ENCODE assay signal across 1 cellular context in the genomic region with DNA sequence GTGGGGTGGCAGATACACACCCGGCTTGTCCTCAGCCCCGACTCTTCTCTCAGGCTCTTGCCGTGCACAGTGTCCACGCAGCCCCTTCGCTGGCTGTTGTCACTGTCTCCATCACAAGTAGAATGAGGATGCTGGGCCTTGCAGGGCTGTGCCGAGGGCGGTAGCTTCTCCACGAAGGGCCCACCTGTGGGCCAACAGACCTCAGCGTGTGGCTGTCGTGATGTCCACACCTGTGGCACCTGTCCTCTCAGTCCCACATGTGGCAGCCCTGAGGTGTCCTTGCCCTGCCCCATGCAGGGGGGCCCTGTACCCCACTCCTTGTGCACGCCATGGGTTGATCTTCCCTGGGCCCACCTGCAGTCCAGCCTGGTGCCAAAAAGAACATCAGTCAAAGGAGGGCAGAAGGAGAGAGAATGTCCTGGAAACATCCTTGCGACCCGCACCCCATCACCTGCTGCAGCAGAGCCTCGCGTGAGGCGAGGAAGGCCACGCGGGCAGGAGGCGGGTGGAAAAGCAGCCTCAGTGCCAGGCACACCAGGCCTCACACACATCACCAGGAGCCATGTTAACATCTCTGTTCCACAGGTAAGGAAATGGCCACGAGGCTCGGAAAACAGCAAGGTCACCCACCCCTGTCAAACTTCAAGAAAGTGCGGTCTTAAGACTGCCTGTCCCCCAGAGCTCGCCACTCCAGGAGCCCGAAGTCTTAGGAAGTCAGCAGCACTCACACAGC.
TF ChIP-seq lines count a peak whose summit lies in the region.

No MANE protein-coding gene starts in this region.

TF ChIP-seq in HepG2, 621 proteins besides CTCF, POLR2A, EP300 and RAD21 (continued from another document):
- TF ChIP-seq, protein P1, sequence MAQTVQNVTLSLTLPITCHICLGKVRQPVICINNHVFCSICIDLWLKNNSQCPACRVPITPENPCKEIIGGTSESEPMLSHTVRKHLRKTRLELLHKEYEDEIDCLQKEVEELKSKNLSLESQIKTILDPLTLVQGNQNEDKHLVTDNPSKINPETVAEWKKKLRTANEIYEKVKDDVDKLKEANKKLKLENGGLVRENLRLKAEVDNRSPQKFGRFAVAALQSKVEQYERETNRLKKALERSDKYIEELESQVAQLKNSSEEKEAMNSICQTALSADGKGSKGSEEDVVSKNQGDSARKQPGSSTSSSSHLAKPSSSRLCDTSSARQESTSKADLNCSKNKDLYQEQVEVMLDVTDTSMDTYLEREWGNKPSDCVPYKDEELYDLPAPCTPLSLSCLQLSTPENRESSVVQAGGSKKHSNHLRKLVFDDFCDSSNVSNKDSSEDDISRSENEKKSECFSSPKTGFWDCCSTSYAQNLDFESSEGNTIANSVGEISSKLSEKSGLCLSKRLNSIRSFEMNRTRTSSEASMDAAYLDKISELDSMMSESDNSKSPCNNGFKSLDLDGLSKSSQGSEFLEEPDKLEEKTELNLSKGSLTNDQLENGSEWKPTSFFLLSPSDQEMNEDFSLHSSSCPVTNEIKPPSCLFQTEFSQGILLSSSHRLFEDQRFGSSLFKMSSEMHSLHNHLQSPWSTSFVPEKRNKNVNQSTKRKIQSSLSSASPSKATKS (CRISPR knock-in tag; IDR thresholded peaks at IDR 0.05): no peak
- no peak for TF ChIP-seq FOSL2 (CRISPR knock-in tag; IDR thresholded peaks at IDR 0.05)
- no peak for TF ChIP-seq ZNF138 (CRISPR knock-in tag; IDR thresholded peaks at IDR 0.05; ENCODE audit: low read depth)
- TF ChIP-seq ZNF556 (CRISPR knock-in tag; IDR thresholded peaks at IDR 0.05; ENCODE audit: borderline replicate concordance): no peak
- TF ChIP-seq ZNF274 (CRISPR knock-in tag; IDR thresholded peaks at IDR 0.05): no peak
- TF ChIP-seq TSC22D2 (CRISPR knock-in tag; IDR thresholded peaks at IDR 0.05; ENCODE audit: borderline replicate concordance): no peak
- TF ChIP-seq NR2F6 (IDR thresholded peaks at IDR 0.05): no peak
- no peak for TF ChIP-seq NR2F6 (CRISPR knock-in tag; IDR thresholded peaks at IDR 0.05)
